In genomic region chr5:107919969-107920368, GRCh38 we compare ENCODE assay signal across 15 cellular contexts.
A peak's percentile ranks its signal among the peaks of the same experiment; 100 is the strongest.
DNase-seq lines count a peak whose midpoint lies in the region; ATAC-seq and TF ChIP-seq lines count a peak whose summit lies in the region.
"Had no signal": no experiment of that assay in that cellular context is flagged by ENCODE, and none has a peak within 500 bp of the region (broad histone marks: within the 10 kb centered on the region; RNA-seq: fewer than 3 reads in every experiment).

No MANE protein-coding gene starts in this region.

- H3K9me3 ChIP-seq in gastrocnemius medialis = no peaks in the 10 kb centered on the region
- H3K9me3 ChIP-seq: body of pancreas, testis had no signal

- DNase-seq in GM12865 (ENCODE audit: low read depth) (peak; percentile 29), DMS 273 (lab: John Stamatoyannopoulos, UW; ENCODE audit: unreplicated experiment) (no peak), NCI-H2227 treated with DMSO at 0.1 percent for 48 hours (lab: John Stamatoyannopoulos, UW) (no peak), hypothalamus (lab: John Stamatoyannopoulos, UW) (no peak), gastrocnemius medialis (no peak)
- DNase-seq: activated gamma-delta T cell, body of pancreas, dorsolateral prefrontal cortex, NCI-H1694 treated with DMSO at 0.1 percent for 48 hours, NCI-H524 treated with DMSO at 0.1 percent for 48 hours, SW 1271, testis had no signal

- TF ChIP-seq CTCF in GM12865 (IDR thresholded peaks at IDR 0.05; ENCODE audit: insufficient read depth, low read depth, low read length, missing control alignments) = no peak
- no peak for TF ChIP-seq CTCF in gastrocnemius medialis (IDR thresholded peaks at IDR 0.05 in 4 of 5, conservative IDR thresholded peaks at IDR 0.05 in 1 of 5)

- H3K4me3 ChIP-seq in GM12865 (ENCODE audit: low read depth, low read length) = no peak overlapping the region
- no peak overlapping the region for H3K4me3 ChIP-seq in gastrocnemius medialis
- H3K4me3 ChIP-seq: body of pancreas, dorsolateral prefrontal cortex, testis had no signal

- in situ Hi-C loops in gastrocnemius medialis (cut with MboI; ENCODE audit: low sequenced_read_pairs in 4 of 4) = no loop called here

- H3K36me3 ChIP-seq in gastrocnemius medialis = no peaks in the 10 kb centered on the region

- no peak overlapping the region for H3K27ac ChIP-seq in gastrocnemius medialis
- H3K27ac ChIP-seq: body of pancreas, dorsolateral prefrontal cortex, testis had no signal

- H3K4me1 ChIP-seq in gastrocnemius medialis = no peaks in the 10 kb centered on the region
- H3K4me1 ChIP-seq: body of pancreas, testis had no signal

- intact Hi-C loops in gastrocnemius medialis (cut with DNase I; ENCODE audit: low total_unique reads) = no loop called here

- no peaks in the 10 kb centered on the region for H3K27me3 ChIP-seq in gastrocnemius medialis
- H3K27me3 ChIP-seq: body of pancreas, dorsolateral prefrontal cortex, testis had no signal

- ATAC-seq in GM18517 (IDR thresholded peaks at IDR 0.05; ENCODE audit: unreplicated experiment) (peak; percentile 56), GM21717 (IDR thresholded peaks at IDR 0.05; ENCODE audit: unreplicated experiment) (peak; percentile 81), HG03469 (IDR thresholded peaks at IDR 0.05; ENCODE audit: unreplicated experiment) (peak; percentile 50), gastrocnemius medialis (no peak)
- ATAC-seq: body of pancreas had no signal

- TF ChIP-seq POLR2A in gastrocnemius medialis (IDR thresholded peaks at IDR 0.05) = no peak

Comparison
In these comparisons a context has a peak if more than half of its experiments do, and no peak if none do; other contexts are left out.
1. ATAC-seq: peak in GM18517 (single experiment), GM21717 (single experiment) and HG03469 (single experiment); none in gastrocnemius medialis (0 of 2).